8 cellular contexts compared by ENCODE assay signal in genomic region chr10:97291357-97292096, GRCh38.
DNase-seq lines count a peak whose midpoint lies in the region; ATAC-seq lines count a peak whose summit lies in the region.

No MANE protein-coding gene starts in this region.

- no peak for ATAC-seq in HG03457 (IDR thresholded peaks at IDR 0.05; ENCODE audit: unreplicated experiment)
- ATAC-seq in GM18502 (IDR thresholded peaks at IDR 0.05; ENCODE audit: poor library complexity, unreplicated experiment) = no peak

- DNase-seq in DMS53 (lab: John Stamatoyannopoulos, UW) (peak; percentile 36), NCI-H69 (lab: John Stamatoyannopoulos, UW) (peak; percentile 66), cerebellar cortex (ENCODE audit: low spot score) (no peak)
- no peak for DNase-seq in stimulated activated CD4-positive, alpha-beta T cell treated with anti-CD3 and anti-CD28 coated beads, Interleukin-4, amount 100 ng/mL, for 4 hours

- H3K4me1 ChIP-seq in duodenal mucosa (ENCODE audit: control insufficient read depth in 1 of 2, insufficient read depth in 2 of 2, low read length in 2 of 2) = peaks cover 0 to 9% of the 10 kb centered on the region in 2 donors
- peaks cover 7% of the 10 kb centered on the region for H3K4me1 ChIP-seq in muscle layer of colon (ENCODE audit: insufficient read depth, low read length)

- H3K9me3 ChIP-seq in duodenal mucosa (ENCODE audit: control insufficient read depth in 1 of 2, low read length in 2 of 2) = no peaks in the 10 kb centered on the region
- H3K9me3 ChIP-seq in muscle layer of colon (ENCODE audit: low read length) = no peaks in the 10 kb centered on the region

- H3K27ac ChIP-seq in duodenal mucosa (ENCODE audit: low read depth, low read length) = peak overlapping the region; percentile 94
- H3K27ac ChIP-seq in muscle layer of colon (ENCODE audit: low read depth, low read length) = peak overlapping the region; percentile 98

- H3K36me3 ChIP-seq in duodenal mucosa (ENCODE audit: control insufficient read depth in 1 of 2, insufficient read depth in 2 of 2, low read length in 2 of 2) = peaks cover 0 to 3% of the 10 kb centered on the region in 2 donors
- no peaks in the 10 kb centered on the region for H3K36me3 ChIP-seq in muscle layer of colon (ENCODE audit: insufficient read depth, low read length)

- H3K27me3 ChIP-seq in duodenal mucosa (ENCODE audit: control insufficient read depth in 1 of 2, insufficient read depth in 2 of 2, low read length in 2 of 2) (no peaks in the 10 kb centered on the region), muscle layer of colon (ENCODE audit: control insufficient read depth in 1 of 2, insufficient read depth in 2 of 2, low read length in 2 of 2) (no peaks in the 10 kb centered on the region)

- peak overlapping the region; percentile 87 to 95 for H3K4me3 ChIP-seq in duodenal mucosa (ENCODE audit: low read depth in 1 of 2, low read length in 2 of 2)
- peak overlapping the region; percentile 89 to 93 for H3K4me3 ChIP-seq in muscle layer of colon (ENCODE audit: low read depth in 1 of 2, low read length in 2 of 2)

- H3K9ac ChIP-seq in duodenal mucosa (ENCODE audit: low read depth in 1 of 2, low read length in 2 of 2) = peak overlapping the region; percentile 74 to 91
- H3K9ac ChIP-seq in muscle layer of colon (ENCODE audit: low read length) = peak overlapping the region; percentile 42

Comparison
In these comparisons a context has a peak if more than half of its experiments do, and no peak if none do; other contexts are left out.
1. DNase-seq: peak in DMS53 (single experiment) and NCI-H69 (single experiment); none in cerebellar cortex (single experiment) and stimulated activated CD4-positive, alpha-beta T cell treated with anti-CD3 and anti-CD28 coated beads, Interleukin-4, amount 100 ng/mL, for 4 hours (0 of 2).